Comparison of ENCODE assay signal across 21 cellular contexts in genomic region chr1:154912755-154913154, GRCh38.
"Had no signal": no experiment of that assay in that cellular context is flagged by ENCODE, and none has a peak within 500 bp of the region (broad histone marks: within the 10 kb centered on the region; RNA-seq: fewer than 3 reads in every experiment).

No MANE protein-coding gene starts in this region.

- H3K27me3 ChIP-seq: esophagus muscularis mucosa, right lobe of liver, tibial artery had no signal

- H3K27ac ChIP-seq: esophagus muscularis mucosa, psoas muscle, right lobe of liver, tibial artery had no signal

- DNase-seq: activated CD4-positive, alpha-beta T cell treated with anti-CD3 and anti-CD28 coated beads, Interleukin-2, amount 10 ng/mL, durations not matched to agents 7 days and 5 days; activated CD8-positive, alpha-beta memory T cell treated with anti-CD3 and anti-CD28 coated beads, Interleukin-2, amount 50 U/mL, for 4 hours; activated naive CD4-positive, alpha-beta T cell treated with anti-CD3 and anti-CD28 coated beads for 36 hours; activated naive CD8-positive, alpha-beta T cell treated with anti-CD3 and anti-CD28 coated beads, Interleukin-2, amount 50 U/mL, for 24 hours; activated T-cell treated with anti-CD3 and anti-CD28 coated beads, Interleukin-2, amount 50 U/mL, for 4 hours; anterior cingulate cortex; dermis blood vessel endothelial cell; effector memory CD4-positive, alpha-beta T cell; left colon; midbrain; nephron progenitor cell; nucleus accumbens; psoas muscle; right lobe of liver; stimulated activated naive CD4-positive, alpha-beta T cell; T1000; tibial artery had no signal

- H3K27ac Mint-ChIP-seq: activated CD4-positive, alpha-beta T cell treated with anti-CD3 and anti-CD28 coated beads, Interleukin-2, amount 10 ng/mL, durations not matched to agents 7 days and 5 days; activated naive CD4-positive, alpha-beta T cell treated with anti-CD3 and anti-CD28 coated beads for 36 hours; activated naive CD8-positive, alpha-beta T cell treated with anti-CD3 and anti-CD28 coated beads, Interleukin-2, amount 50 U/mL, for 24 hours; brain; nephron progenitor cell had no signal

- H3K4me3 ChIP-seq: esophagus muscularis mucosa, lung, psoas muscle, right lobe of liver, tibial artery had no signal

- H3K27me3 Mint-ChIP-seq: activated naive CD8-positive, alpha-beta T cell treated with anti-CD3 and anti-CD28 coated beads, Interleukin-2, amount 50 U/mL, for 24 hours had no signal

- ATAC-seq: activated naive CD8-positive, alpha-beta T cell treated with anti-CD3 and anti-CD28 coated beads, Interleukin-2, amount 50 U/mL, for 24 hours; activated T-cell treated with anti-CD3 and anti-CD28 coated beads, Interleukin-2, amount 50 U/mL, for 4 hours; left colon; right lobe of liver; SK-N-SH treated with all-trans-retinoic acid at 6 μM for 48 hours had no signal

- H3K9me3 Mint-ChIP-seq: activated naive CD8-positive, alpha-beta T cell treated with anti-CD3 and anti-CD28 coated beads, Interleukin-2, amount 50 U/mL, for 24 hours; activated T-cell treated with anti-CD3 and anti-CD28 coated beads, Interleukin-2, amount 50 U/mL, for 4 hours had no signal

- H3K4me1 Mint-ChIP-seq: activated CD4-positive, alpha-beta T cell treated with anti-CD3 and anti-CD28 coated beads, Interleukin-2, amount 10 ng/mL, durations not matched to agents 7 days and 5 days; activated naive CD8-positive, alpha-beta T cell treated with anti-CD3 and anti-CD28 coated beads, Interleukin-2, amount 50 U/mL, for 24 hours; brain; nephron progenitor cell had no signal

- H3K36me3 ChIP-seq: right lobe of liver had no signal

- H3K9me3 ChIP-seq: esophagus muscularis mucosa, psoas muscle, right lobe of liver, tibial artery had no signal

- H3K4me1 ChIP-seq: esophagus muscularis mucosa, psoas muscle, right lobe of liver, tibial artery had no signal

- H3K4me3 Mint-ChIP-seq: activated CD4-positive, alpha-beta T cell treated with anti-CD3 and anti-CD28 coated beads, Interleukin-2, amount 10 ng/mL, durations not matched to agents 7 days and 5 days; activated naive CD4-positive, alpha-beta T cell treated with anti-CD3 and anti-CD28 coated beads for 36 hours; activated naive CD8-positive, alpha-beta T cell treated with anti-CD3 and anti-CD28 coated beads, Interleukin-2, amount 50 U/mL, for 24 hours; activated T-cell treated with anti-CD3 and anti-CD28 coated beads, Interleukin-2, amount 50 U/mL, for 4 hours; brain; nephron progenitor cell had no signal
